24 cellular contexts compared by ENCODE assay signal in genomic region chr5:82909816-82910215, GRCh38.
"Had no signal": no experiment of that assay in that cellular context is flagged by ENCODE, and none has a peak within 500 bp of the region (broad histone marks: within the 10 kb centered on the region; RNA-seq: fewer than 3 reads in every experiment).

No MANE protein-coding gene starts in this region.

- ATAC-seq: esophagus mucosa; foreskin keratinocyte; gastroesophageal sphincter; heart left ventricle; left lobe of liver; natural killer cell; right lobe of liver; stimulated activated effector memory CD8-positive, alpha-beta T cell treated with anti-CD3 and anti-CD28 coated beads, Interleukin-12 subunit alpha, Interleukin-12 subunit beta, amount 100 ng/mL, for 72 hours; stimulated activated naive CD8-positive, alpha-beta T cell treated with anti-CD3 and anti-CD28 coated beads, Interleukin-15, Interleukin-2, amounts not matched to agents 100 U/mL and 50 U/mL, for 24 hours had no signal

- DNase-seq: colonic mucosa; effector CD8-positive, alpha-beta T cell; endodermal cell; foreskin keratinocyte; heart left ventricle; kidney; natural killer cell; right lobe of liver; stimulated activated CD4-positive, alpha-beta T cell treated with anti-CD3 and anti-CD28 coated beads, Interleukin-2, amount 100 ng/mL, for 24 hours; stimulated activated CD4-positive, alpha-beta T cell treated with anti-CD3 and anti-CD28 coated beads, Interleukin-4, amount 100 ng/mL, for 24 hours; stimulated activated naive CD8-positive, alpha-beta T cell treated with anti-CD3 and anti-CD28 coated beads, Interleukin-15, Interleukin-2, amounts not matched to agents 100 U/mL and 50 U/mL, for 24 hours; substantia nigra; testis; upper lobe of left lung had no signal

- FAIRE-seq: kidney, urothelium cell line had no signal

- H2AFZ ChIP-seq: hepatocyte, parathyroid adenoma had no signal

- H3K4me2 ChIP-seq: hepatocyte had no signal

- H3K36me3 ChIP-seq: colonic mucosa, gastroesophageal sphincter, heart left ventricle, right lobe of liver, tibial nerve, upper lobe of left lung had no signal

- H3K4me3 ChIP-seq: colonic mucosa, gastroesophageal sphincter, heart left ventricle, hepatocyte, lung, right lobe of liver, testis, tibial nerve, upper lobe of left lung had no signal

- H3K27me3 ChIP-seq: colonic mucosa, foreskin keratinocyte, gastroesophageal sphincter, heart left ventricle, hepatocyte, right lobe of liver, testis, tibial nerve, upper lobe of left lung had no signal

- H3K4me1 ChIP-seq: colonic mucosa, foreskin keratinocyte, gastroesophageal sphincter, parathyroid adenoma, right lobe of liver, testis, tibial nerve, upper lobe of left lung had no signal

- H3K9me3 ChIP-seq: colonic mucosa, right lobe of liver, testis, tibial nerve, upper lobe of left lung had no signal

- H3K27ac ChIP-seq: colonic mucosa, epithelial cell of prostate, foreskin keratinocyte, gastroesophageal sphincter, hepatocyte, parathyroid adenoma, right lobe of liver, testis, tibial nerve, upper lobe of left lung had no signal

- H3K9ac ChIP-seq: parathyroid adenoma had no signal

- H3K79me2 ChIP-seq: hepatocyte, parathyroid adenoma had no signal
